40 cellular contexts compared by ENCODE assay signal in the genomic region with DNA sequence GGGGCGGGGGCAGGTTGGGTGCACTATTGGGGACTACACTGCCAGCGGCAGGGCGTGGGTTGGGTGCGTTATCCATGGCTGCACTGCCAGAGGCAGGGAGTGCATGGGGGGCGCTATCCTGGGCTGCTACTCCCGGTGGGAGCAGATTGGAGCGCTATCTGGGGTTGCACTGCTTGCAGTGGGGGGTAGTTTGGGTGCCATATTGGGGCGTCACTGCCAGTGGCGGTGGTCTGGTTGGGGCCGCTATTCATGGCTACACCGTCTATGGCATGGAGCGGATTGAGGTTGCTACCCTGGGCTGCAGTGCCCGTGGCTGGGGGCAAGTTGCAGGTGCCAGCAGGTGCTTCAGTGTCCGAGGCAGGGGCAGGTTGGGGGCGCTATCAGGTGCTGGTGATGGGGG. TPM values are rescaled to one million over a fixed set of nuclear protein-coding genes. Genes with fewer than 3 reads are reported as not detected.
"Had no signal": no experiment of that assay in that cellular context is flagged by ENCODE, and none has a peak within 500 bp of the region (broad histone marks: within the 10 kb centered on the region; RNA-seq: fewer than 3 reads in every experiment).

No MANE protein-coding gene starts in this region.

- H3K36me3 Mint-ChIP-seq: activated CD8-positive, alpha-beta memory T cell treated with anti-CD3 and anti-CD28 coated beads, Interleukin-2, amount 10 ng/mL, durations not matched to agents 7 days and 5 days; activated naive CD4-positive, alpha-beta T cell treated with anti-CD3 and anti-CD28 coated beads, Interleukin-2, amount 50 U/mL, for 72 hours; activated naive CD8-positive, alpha-beta T cell treated with anti-CD3 and anti-CD28 coated beads for 36 hours; T-cell; WTC11 had no signal

- H3K27ac Mint-ChIP-seq: activated CD4-positive, alpha-beta memory T cell treated with anti-CD3 and anti-CD28 coated beads, Interleukin-2, amount 10 ng/mL, durations not matched to agents 7 days and 5 days; activated CD4-positive, alpha-beta T cell treated with anti-CD3 and anti-CD28 coated beads for 36 hours; activated CD4-positive, alpha-beta T cell treated with anti-CD3 and anti-CD28 coated beads, Interleukin-2, amount 10 ng/mL, durations not matched to agents 7 days and 5 days; activated CD8-positive, alpha-beta memory T cell treated with anti-CD3 and anti-CD28 coated beads, Interleukin-2, amount 10 ng/mL, durations not matched to agents 7 days and 5 days; activated CD8-positive, alpha-beta T cell treated with anti-CD3 and anti-CD28 coated beads, Interleukin-2, amount 10 ng/mL, durations not matched to agents 7 days and 5 days; activated naive CD4-positive, alpha-beta T cell treated with anti-CD3 and anti-CD28 coated beads for 36 hours; activated naive CD8-positive, alpha-beta T cell treated with anti-CD3 and anti-CD28 coated beads for 36 hours; activated T-cell treated with anti-CD3 and anti-CD28 coated beads, Interleukin-2, amount 50 U/mL, for 72 hours; activated T-helper 1 cell treated with anti-CD3 and anti-CD28 coated beads, Interleukin-12 subunit alpha, Interleukin-12 subunit beta, Interleukin-2, Interleukin-4 antibody, amounts not matched to agents 30 ng/mL and 10 ng/mL and 1 ng/mL, durations not matched to agents 14 hours and 24 hours and 36 hours; activated T-helper 17 cell treated with anti-CD3 and anti-CD28 coated beads, Interleukin-2, amount 50 U/mL, for 72 hours; T-cell; T-helper 17 cell; WTC11 had no signal

- H3K4me3 ChIP-seq: adrenal gland, body of pancreas, breast epithelium had no signal

- H3K9me3 ChIP-seq: adrenal gland, body of pancreas, breast epithelium had no signal

- H3K27me3 Mint-ChIP-seq: activated CD4-positive, alpha-beta memory T cell treated with anti-CD3 and anti-CD28 coated beads, Interleukin-2, amount 10 ng/mL, durations not matched to agents 7 days and 5 days; activated CD4-positive, alpha-beta T cell treated with anti-CD3 and anti-CD28 coated beads for 36 hours; activated CD4-positive, alpha-beta T cell treated with anti-CD3 and anti-CD28 coated beads, Interleukin-2, amount 10 ng/mL, durations not matched to agents 7 days and 5 days; activated naive CD8-positive, alpha-beta T cell treated with anti-CD3 and anti-CD28 coated beads for 36 hours; activated T-helper 17 cell treated with anti-CD3 and anti-CD28 coated beads, Interleukin-2, amount 50 U/mL, for 72 hours; T-cell; T-helper 17 cell had no signal

- DNase-seq: activated CD4-positive, alpha-beta memory T cell treated with anti-CD3 and anti-CD28 coated beads, Interleukin-2, amount 10 ng/mL, durations not matched to agents 7 days and 5 days; activated CD4-positive, alpha-beta T cell treated with anti-CD3 and anti-CD28 coated beads for 1 hour; activated CD4-positive, alpha-beta T cell treated with anti-CD3 and anti-CD28 coated beads for 36 hours; activated CD4-positive, alpha-beta T cell treated with anti-CD3 and anti-CD28 coated beads for 48 hours; activated CD4-positive, alpha-beta T cell treated with anti-CD3 and anti-CD28 coated beads, Interleukin-2, amount 10 ng/mL, durations not matched to agents 7 days and 5 days; activated CD4-positive, alpha-beta T cell treated with anti-CD3 and anti-CD28 coated beads, Interleukin-2, amount 50 U/mL, for 48 hours; activated CD4-positive, CD25-positive, alpha-beta regulatory T cell; activated CD8-positive, alpha-beta memory T cell treated with anti-CD3 and anti-CD28 coated beads for 24 hours; activated CD8-positive, alpha-beta memory T cell treated with anti-CD3 and anti-CD28 coated beads, Interleukin-2, amount 10 ng/mL, durations not matched to agents 7 days and 5 days; activated CD8-positive, alpha-beta T cell treated with anti-CD3 and anti-CD28 coated beads, Interleukin-2, amount 10 ng/mL, durations not matched to agents 7 days and 5 days; activated effector memory CD4-positive, alpha-beta T cell treated with anti-CD3 and anti-CD28 coated beads, Interleukin-2, amount 50 U/mL, for 16 hours; activated gamma-delta T cell treated with Interleukin-2 at 50 U/mL for 16 hours; activated naive CD4-positive, alpha-beta T cell; activated naive CD4-positive, alpha-beta T cell treated with anti-CD3 and anti-CD28 coated beads for 36 hours; activated naive CD4-positive, alpha-beta T cell treated with anti-CD3 and anti-CD28 coated beads, Interleukin-2, amount 50 U/mL, for 16 hours; activated naive CD8-positive, alpha-beta T cell treated with anti-CD3 and anti-CD28 coated beads for 36 hours; activated T-cell treated with anti-CD3 and anti-CD28 coated beads for 4 hours; activated T-cell treated with anti-CD3 and anti-CD28 coated beads, Interleukin-2, amount 50 U/mL, for 1 hour; activated T-cell treated with anti-CD3 and anti-CD28 coated beads, Interleukin-2, amount 50 U/mL, for 4 hours; activated T-cell treated with anti-CD3 and anti-CD28 coated beads, Interleukin-2, amount 50 U/mL, for 72 hours; adrenal gland; amniotic stem cell; aorta; body of pancreas; brain microvascular endothelial cell; central memory CD4-positive, alpha-beta T cell; T-cell; T-helper 17 cell; T1000; WERI-Rb-1 had no signal

- H3K9me3 Mint-ChIP-seq: activated CD4-positive, alpha-beta memory T cell treated with anti-CD3 and anti-CD28 coated beads, Interleukin-2, amount 10 ng/mL, durations not matched to agents 7 days and 5 days; activated CD4-positive, alpha-beta T cell treated with anti-CD3 and anti-CD28 coated beads, Interleukin-2, amount 10 ng/mL, durations not matched to agents 7 days and 5 days; activated naive CD4-positive, alpha-beta T cell treated with anti-CD3 and anti-CD28 coated beads for 36 hours; activated naive CD4-positive, alpha-beta T cell treated with anti-CD3 and anti-CD28 coated beads, Interleukin-2, amount 50 U/mL, for 72 hours; activated naive CD8-positive, alpha-beta T cell treated with anti-CD3 and anti-CD28 coated beads for 36 hours; activated T-cell treated with anti-CD3 and anti-CD28 coated beads, Interleukin-2, amount 50 U/mL, for 4 hours; activated T-cell treated with anti-CD3 and anti-CD28 coated beads, Interleukin-2, amount 50 U/mL, for 72 hours; activated T-helper 1 cell treated with anti-CD3 and anti-CD28 coated beads, Interleukin-12 subunit alpha, Interleukin-12 subunit beta, Interleukin-2, Interleukin-4 antibody, amounts not matched to agents 30 ng/mL and 10 ng/mL and 1 ng/mL, durations not matched to agents 14 hours and 24 hours and 36 hours; activated T-helper 17 cell treated with anti-CD3 and anti-CD28 coated beads, Interleukin-2, amount 50 U/mL, for 72 hours; T-cell had no signal

- H3K4me3 Mint-ChIP-seq: activated CD4-positive, alpha-beta memory T cell treated with anti-CD3 and anti-CD28 coated beads, Interleukin-2, amount 10 ng/mL, durations not matched to agents 7 days and 5 days; activated CD4-positive, alpha-beta T cell treated with anti-CD3 and anti-CD28 coated beads for 36 hours; activated CD4-positive, alpha-beta T cell treated with anti-CD3 and anti-CD28 coated beads, Interleukin-2, amount 10 ng/mL, durations not matched to agents 7 days and 5 days; activated CD8-positive, alpha-beta memory T cell treated with anti-CD3 and anti-CD28 coated beads, Interleukin-2, amount 10 ng/mL, durations not matched to agents 7 days and 5 days; activated CD8-positive, alpha-beta T cell treated with anti-CD3 and anti-CD28 coated beads, Interleukin-2, amount 10 ng/mL, durations not matched to agents 7 days and 5 days; activated naive CD4-positive, alpha-beta T cell treated with anti-CD3 and anti-CD28 coated beads for 36 hours; activated naive CD8-positive, alpha-beta T cell treated with anti-CD3 and anti-CD28 coated beads for 36 hours; activated T-cell treated with anti-CD3 and anti-CD28 coated beads, Interleukin-2, amount 50 U/mL, for 4 hours; activated T-cell treated with anti-CD3 and anti-CD28 coated beads, Interleukin-2, amount 50 U/mL, for 72 hours; activated T-helper 1 cell treated with anti-CD3 and anti-CD28 coated beads, Interleukin-12 subunit alpha, Interleukin-12 subunit beta, Interleukin-2, Interleukin-4 antibody, amounts not matched to agents 30 ng/mL and 10 ng/mL and 1 ng/mL, durations not matched to agents 14 hours and 24 hours and 36 hours; activated T-helper 17 cell treated with anti-CD3 and anti-CD28 coated beads, Interleukin-2, amount 50 U/mL, for 72 hours; T-cell; T-helper 17 cell; WTC11 had no signal

- H3K27ac ChIP-seq: adrenal gland, body of pancreas, brain microvascular endothelial cell, breast epithelium, WERI-Rb-1 had no signal

- H3K27me3 ChIP-seq: adrenal gland, body of pancreas, brain microvascular endothelial cell had no signal

- H3K36me3 ChIP-seq: adrenal gland, brain microvascular endothelial cell, breast epithelium, WERI-Rb-1 had no signal

- ATAC-seq: activated CD4-positive, alpha-beta T cell treated with anti-CD3 and anti-CD28 coated beads for 36 hours; activated CD4-positive, CD25-positive, alpha-beta regulatory T cell treated with anti-CD3 and anti-CD28 coated beads, Interleukin-2, amount 50 U/mL, for 24 hours; activated CD8-positive, alpha-beta memory T cell treated with anti-CD3 and anti-CD28 coated beads, Interleukin-2, amount 10 ng/mL, durations not matched to agents 7 days and 5 days; activated CD8-positive, alpha-beta T cell treated with anti-CD3 and anti-CD28 coated beads, Interleukin-2, amount 10 ng/mL, durations not matched to agents 7 days and 5 days; activated naive CD4-positive, alpha-beta T cell treated with anti-CD3 and anti-CD28 coated beads, Interleukin-2, amount 50 U/mL, for 72 hours; activated T-cell treated with anti-CD3 and anti-CD28 coated beads, Interleukin-2, amount 50 U/mL, for 4 hours; activated T-cell treated with anti-CD3 and anti-CD28 coated beads, Interleukin-2, amount 50 U/mL, for 72 hours; activated T-helper 17 cell treated with anti-CD3 and anti-CD28 coated beads, Interleukin-2, amount 50 U/mL, for 72 hours; body of pancreas; T-cell; T-helper 17 cell had no signal

- H3K4me1 ChIP-seq: adrenal gland, body of pancreas, breast epithelium had no signal

RNA-seq across cellular contexts. Expression of a gene that starts 36.2 kb away (rescaled TPM):
- total RNA-seq: activated CD4-positive, alpha-beta memory T cell treated with anti-CD3 and anti-CD28 coated beads, Interleukin-2, amount 10 ng/mL, durations not matched to agents 7 days and 5 days; activated CD4-positive, alpha-beta T cell treated with anti-CD3 and anti-CD28 coated beads for 36 hours; activated CD4-positive, alpha-beta T cell treated with anti-CD3 and anti-CD28 coated beads, Interleukin-2, amount 10 ng/mL, durations not matched to agents 7 days and 5 days; activated CD8-positive, alpha-beta memory T cell treated with anti-CD3 and anti-CD28 coated beads, Interleukin-2, amount 10 ng/mL, durations not matched to agents 7 days and 5 days; activated CD8-positive, alpha-beta T cell treated with anti-CD3 and anti-CD28 coated beads, Interleukin-2, amount 10 ng/mL, durations not matched to agents 7 days and 5 days; activated naive CD4-positive, alpha-beta T cell treated with anti-CD3 and anti-CD28 coated beads for 36 hours; activated naive CD4-positive, alpha-beta T cell treated with anti-CD3 and anti-CD28 coated beads, Interleukin-2, amount 50 U/mL, for 72 hours; activated naive CD8-positive, alpha-beta T cell treated with anti-CD3 and anti-CD28 coated beads for 36 hours; activated T-cell treated with anti-CD3 and anti-CD28 coated beads, Interleukin-2, amount 50 U/mL, for 4 hours; activated T-cell treated with anti-CD3 and anti-CD28 coated beads, Interleukin-2, amount 50 U/mL, for 72 hours; activated T-helper 1 cell treated with anti-CD3 and anti-CD28 coated beads, Interleukin-12 subunit alpha, Interleukin-12 subunit beta, Interleukin-2, Interleukin-4 antibody, amounts not matched to agents 30 ng/mL and 10 ng/mL and 1 ng/mL, durations not matched to agents 14 hours and 24 hours and 36 hours; activated T-helper 17 cell treated with anti-CD3 and anti-CD28 coated beads, Interleukin-2, amount 50 U/mL, for 72 hours; aorta; astrocyte; breast epithelium; cardiac septum; T-cell; T-helper 1 cell treated with Interleukin-12 subunit alpha and Interleukin-12 subunit beta and Interleukin-4 antibody, amounts not matched to agents 30 ng/mL and 1 ng/mL, for 36 hours; T-helper 17 cell; T-helper 2 cell treated with Interferon-gamma antibody and Interleukin-4, amounts not matched to agents 100 ng/mL and 5 ng/mL, for 36 hours had no signal
- polyA plus RNA-seq: aorta had no signal
